Comparison of ENCODE assay signal across 1 cellular context in the genomic region with DNA sequence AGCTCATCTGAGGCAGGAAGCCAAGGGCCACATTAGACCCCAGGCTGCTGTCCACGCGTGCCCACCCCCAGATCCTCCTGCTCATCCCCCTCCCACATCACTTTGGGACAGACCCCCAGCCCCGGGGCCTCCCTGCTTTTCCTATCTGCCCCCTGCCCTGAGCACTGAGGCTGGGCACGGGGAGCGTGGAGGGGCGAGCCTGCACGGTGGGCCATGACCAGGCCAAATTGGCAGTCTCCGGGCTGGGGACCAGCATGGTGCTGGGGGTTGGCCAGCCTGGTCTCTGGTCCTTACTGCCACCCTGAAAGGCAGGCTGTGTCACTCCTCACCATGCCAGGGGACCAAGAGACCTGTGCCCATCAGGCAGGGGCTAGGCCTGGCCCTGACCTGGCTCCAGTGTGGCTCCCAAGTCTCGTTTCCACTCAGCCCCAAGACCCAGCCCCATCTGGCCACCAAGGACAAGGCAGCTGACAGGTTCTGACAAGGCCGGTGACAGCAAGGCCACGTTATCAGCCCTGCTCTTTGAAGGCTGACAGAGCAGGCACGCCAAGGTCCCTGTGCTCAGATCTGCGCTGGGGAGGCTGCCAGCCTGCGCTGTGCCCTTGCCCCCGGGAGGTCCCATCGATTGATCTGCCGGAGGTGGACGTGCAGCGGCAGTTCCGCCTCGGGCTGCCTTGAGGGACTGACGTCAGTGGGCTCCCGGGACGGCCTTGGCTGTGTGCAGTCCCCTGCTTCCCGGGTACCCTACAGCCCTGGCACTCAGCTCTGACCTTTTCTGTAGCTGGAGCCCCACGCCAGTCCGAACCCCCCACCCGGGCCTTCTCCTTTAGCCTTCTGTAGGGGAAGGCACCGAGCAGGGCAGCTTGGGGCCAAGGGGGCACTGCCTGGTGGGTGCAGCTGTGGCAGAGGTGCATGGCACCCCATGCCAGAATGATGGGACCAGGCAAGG.
TF ChIP-seq lines count a peak whose summit lies in the region.

No MANE protein-coding gene starts in this region.

TF ChIP-seq in HepG2, 621 proteins besides CTCF, POLR2A, EP300 and RAD21 (continued from another document and continues in another):
- TF ChIP-seq, protein P1, sequence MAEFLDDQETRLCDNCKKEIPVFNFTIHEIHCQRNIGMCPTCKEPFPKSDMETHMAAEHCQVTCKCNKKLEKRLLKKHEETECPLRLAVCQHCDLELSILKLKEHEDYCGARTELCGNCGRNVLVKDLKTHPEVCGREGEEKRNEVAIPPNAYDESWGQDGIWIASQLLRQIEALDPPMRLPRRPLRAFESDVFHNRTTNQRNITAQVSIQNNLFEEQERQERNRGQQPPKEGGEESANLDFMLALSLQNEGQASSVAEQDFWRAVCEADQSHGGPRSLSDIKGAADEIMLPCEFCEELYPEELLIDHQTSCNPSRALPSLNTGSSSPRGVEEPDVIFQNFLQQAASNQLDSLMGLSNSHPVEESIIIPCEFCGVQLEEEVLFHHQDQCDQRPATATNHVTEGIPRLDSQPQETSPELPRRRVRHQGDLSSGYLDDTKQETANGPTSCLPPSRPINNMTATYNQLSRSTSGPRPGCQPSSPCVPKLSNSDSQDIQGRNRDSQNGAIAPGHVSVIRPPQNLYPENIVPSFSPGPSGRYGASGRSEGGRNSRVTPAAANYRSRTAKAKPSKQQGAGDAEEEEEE (CRISPR knock-in tag; IDR thresholded peaks at IDR 0.05; ENCODE audit: borderline replicate concordance): peak; percentile 95
- peak; percentile 21; the same call in 1 of the 2 replicates for TF ChIP-seq KAT2B (IDR thresholded peaks at IDR 0.05; ENCODE audit: borderline replicate concordance, low read depth, low read length)
- TF ChIP-seq, protein P2, sequence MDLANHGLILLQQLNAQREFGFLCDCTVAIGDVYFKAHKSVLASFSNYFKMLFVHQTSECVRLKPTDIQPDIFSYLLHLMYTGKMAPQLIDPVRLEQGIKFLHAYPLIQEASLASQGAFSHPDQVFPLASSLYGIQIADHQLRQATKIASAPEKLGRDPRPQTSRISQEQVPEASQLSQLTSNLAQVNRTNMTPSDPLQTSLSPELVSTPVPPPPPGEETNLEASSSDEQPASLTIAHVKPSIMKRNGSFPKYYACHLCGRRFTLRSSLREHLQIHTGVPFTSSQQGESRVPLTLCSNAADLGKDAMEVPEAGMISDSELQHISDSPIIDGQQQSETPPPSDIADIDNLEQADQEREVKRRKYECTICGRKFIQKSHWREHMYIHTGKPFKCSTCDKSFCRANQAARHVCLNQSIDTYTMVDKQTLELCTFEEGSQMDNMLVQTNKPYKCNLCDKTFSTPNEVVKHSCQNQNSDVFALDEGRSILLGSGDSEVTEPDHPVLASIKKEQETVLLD (CRISPR knock-in tag; IDR thresholded peaks at IDR 0.05; ENCODE audit: low read depth): peak; percentile 61; the same call in 1 of the 2 replicates
- no peak for TF ChIP-seq ZNF34 (CRISPR knock-in tag; IDR thresholded peaks at IDR 0.05; ENCODE audit: borderline replicate concordance)
- TF ChIP-seq, protein P3, sequence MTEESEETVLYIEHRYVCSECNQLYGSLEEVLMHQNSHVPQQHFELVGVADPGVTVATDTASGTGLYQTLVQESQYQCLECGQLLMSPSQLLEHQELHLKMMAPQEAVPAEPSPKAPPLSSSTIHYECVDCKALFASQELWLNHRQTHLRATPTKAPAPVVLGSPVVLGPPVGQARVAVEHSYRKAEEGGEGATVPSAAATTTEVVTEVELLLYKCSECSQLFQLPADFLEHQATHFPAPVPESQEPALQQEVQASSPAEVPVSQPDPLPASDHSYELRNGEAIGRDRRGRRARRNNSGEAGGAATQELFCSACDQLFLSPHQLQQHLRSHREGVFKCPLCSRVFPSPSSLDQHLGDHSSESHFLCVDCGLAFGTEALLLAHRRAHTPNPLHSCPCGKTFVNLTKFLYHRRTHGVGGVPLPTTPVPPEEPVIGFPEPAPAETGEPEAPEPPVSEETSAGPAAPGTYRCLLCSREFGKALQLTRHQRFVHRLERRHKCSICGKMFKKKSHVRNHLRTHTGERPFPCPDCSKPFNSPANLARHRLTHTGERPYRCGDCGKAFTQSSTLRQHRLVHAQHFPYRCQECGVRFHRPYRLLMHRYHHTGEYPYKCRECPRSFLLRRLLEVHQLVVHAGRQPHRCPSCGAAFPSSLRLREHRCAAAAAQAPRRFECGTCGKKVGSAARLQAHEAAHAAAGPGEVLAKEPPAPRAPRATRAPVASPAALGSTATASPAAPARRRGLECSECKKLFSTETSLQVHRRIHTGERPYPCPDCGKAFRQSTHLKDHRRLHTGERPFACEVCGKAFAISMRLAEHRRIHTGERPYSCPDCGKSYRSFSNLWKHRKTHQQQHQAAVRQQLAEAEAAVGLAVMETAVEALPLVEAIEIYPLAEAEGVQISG (CRISPR knock-in tag; IDR thresholded peaks at IDR 0.05): peak; percentile 78
- peak; percentile 97 for TF ChIP-seq MEF2D (CRISPR knock-in tag; IDR thresholded peaks at IDR 0.05)
- TF ChIP-seq, protein P4, sequence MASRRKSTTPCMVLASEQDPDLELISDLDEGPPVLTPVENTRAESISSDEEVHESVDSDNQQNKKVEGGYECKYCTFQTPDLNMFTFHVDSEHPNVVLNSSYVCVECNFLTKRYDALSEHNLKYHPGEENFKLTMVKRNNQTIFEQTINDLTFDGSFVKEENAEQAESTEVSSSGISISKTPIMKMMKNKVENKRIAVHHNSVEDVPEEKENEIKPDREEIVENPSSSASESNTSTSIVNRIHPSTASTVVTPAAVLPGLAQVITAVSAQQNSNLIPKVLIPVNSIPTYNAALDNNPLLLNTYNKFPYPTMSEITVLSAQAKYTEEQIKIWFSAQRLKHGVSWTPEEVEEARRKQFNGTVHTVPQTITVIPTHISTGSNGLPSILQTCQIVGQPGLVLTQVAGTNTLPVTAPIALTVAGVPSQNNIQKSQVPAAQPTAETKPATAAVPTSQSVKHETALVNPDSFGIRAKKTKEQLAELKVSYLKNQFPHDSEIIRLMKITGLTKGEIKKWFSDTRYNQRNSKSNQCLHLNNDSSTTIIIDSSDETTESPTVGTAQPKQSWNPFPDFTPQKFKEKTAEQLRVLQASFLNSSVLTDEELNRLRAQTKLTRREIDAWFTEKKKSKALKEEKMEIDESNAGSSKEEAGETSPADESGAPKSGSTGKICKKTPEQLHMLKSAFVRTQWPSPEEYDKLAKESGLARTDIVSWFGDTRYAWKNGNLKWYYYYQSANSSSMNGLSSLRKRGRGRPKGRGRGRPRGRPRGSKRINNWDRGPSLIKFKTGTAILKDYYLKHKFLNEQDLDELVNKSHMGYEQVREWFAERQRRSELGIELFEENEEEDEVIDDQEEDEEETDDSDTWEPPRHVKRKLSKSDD (CRISPR knock-in tag; IDR thresholded peaks at IDR 0.05; ENCODE audit: low read depth): peak; percentile 94
- TF ChIP-seq HOXA7 (CRISPR knock-in tag; IDR thresholded peaks at IDR 0.05): no peak
- TF ChIP-seq, protein P5, sequence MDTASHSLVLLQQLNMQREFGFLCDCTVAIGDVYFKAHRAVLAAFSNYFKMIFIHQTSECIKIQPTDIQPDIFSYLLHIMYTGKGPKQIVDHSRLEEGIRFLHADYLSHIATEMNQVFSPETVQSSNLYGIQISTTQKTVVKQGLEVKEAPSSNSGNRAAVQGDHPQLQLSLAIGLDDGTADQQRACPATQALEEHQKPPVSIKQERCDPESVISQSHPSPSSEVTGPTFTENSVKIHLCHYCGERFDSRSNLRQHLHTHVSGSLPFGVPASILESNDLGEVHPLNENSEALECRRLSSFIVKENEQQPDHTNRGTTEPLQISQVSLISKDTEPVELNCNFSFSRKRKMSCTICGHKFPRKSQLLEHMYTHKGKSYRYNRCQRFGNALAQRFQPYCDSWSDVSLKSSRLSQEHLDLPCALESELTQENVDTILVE (CRISPR knock-in tag; IDR thresholded peaks at IDR 0.05): no peak
- TF ChIP-seq, protein P6, sequence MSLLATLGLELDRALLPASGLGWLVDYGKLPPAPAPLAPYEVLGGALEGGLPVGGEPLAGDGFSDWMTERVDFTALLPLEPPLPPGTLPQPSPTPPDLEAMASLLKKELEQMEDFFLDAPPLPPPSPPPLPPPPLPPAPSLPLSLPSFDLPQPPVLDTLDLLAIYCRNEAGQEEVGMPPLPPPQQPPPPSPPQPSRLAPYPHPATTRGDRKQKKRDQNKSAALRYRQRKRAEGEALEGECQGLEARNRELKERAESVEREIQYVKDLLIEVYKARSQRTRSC (CRISPR knock-in tag; IDR thresholded peaks at IDR 0.05; ENCODE audit: low read depth): no peak
- TF ChIP-seq ZFY (CRISPR knock-in tag; IDR thresholded peaks at IDR 0.05): peak; percentile 83
- TF ChIP-seq, protein P7, sequence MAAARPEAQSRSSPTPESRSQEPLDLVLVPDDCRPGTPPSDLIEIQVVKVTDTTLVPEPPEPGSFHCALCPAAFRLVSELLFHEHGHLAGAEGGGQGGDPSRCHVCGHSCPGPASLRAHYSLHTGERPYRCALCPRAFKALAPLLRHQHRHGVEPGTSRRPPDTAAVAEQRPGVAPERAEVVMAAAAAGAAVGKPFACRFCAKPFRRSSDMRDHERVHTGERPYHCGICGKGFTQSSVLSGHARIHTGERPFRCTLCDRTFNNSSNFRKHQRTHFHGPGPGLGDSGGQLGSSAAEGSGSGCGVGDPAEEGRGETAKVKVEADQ (CRISPR knock-in tag; IDR thresholded peaks at IDR 0.05; ENCODE audit: borderline replicate concordance): peak; percentile 67; the same call in 1 of the 2 replicates
- peak; percentile 85 for TF ChIP-seq ZNF331 (CRISPR knock-in tag; IDR thresholded peaks at IDR 0.05)
- no peak for TF ChIP-seq ZNF101 (CRISPR knock-in tag; IDR thresholded peaks at IDR 0.05; ENCODE audit: borderline replicate concordance, low read depth)
- TF ChIP-seq BHLHE40 (IDR thresholded peaks at IDR 0.05; ENCODE audit: low read length): peak; percentile 51
- TF ChIP-seq, protein P8, sequence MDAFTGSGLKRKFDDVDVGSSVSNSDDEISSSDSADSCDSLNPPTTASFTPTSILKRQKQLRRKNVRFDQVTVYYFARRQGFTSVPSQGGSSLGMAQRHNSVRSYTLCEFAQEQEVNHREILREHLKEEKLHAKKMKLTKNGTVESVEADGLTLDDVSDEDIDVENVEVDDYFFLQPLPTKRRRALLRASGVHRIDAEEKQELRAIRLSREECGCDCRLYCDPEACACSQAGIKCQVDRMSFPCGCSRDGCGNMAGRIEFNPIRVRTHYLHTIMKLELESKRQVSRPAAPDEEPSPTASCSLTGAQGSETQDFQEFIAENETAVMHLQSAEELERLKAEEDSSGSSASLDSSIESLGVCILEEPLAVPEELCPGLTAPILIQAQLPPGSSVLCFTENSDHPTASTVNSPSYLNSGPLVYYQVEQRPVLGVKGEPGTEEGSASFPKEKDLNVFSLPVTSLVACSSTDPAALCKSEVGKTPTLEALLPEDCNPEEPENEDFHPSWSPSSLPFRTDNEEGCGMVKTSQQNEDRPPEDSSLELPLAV (CRISPR knock-in tag; conservative IDR thresholded peaks at IDR 0.05; ENCODE audit: low read depth): no peak
- TF ChIP-seq TBX3 (IDR thresholded peaks at IDR 0.05; ENCODE audit: borderline replicate concordance): no peak
- TF ChIP-seq ZNF781 (CRISPR knock-in tag; IDR thresholded peaks at IDR 0.05; ENCODE audit: borderline replicate concordance, not compliant biosample characterization): peak; percentile 69
- no peak for TF ChIP-seq ZNF83 (CRISPR knock-in tag; IDR thresholded peaks at IDR 0.05; ENCODE audit: borderline replicate concordance)
- TF ChIP-seq SCMH1 (CRISPR knock-in tag; IDR thresholded peaks at IDR 0.05; ENCODE audit: borderline replicate concordance): no peak
- no peak for TF ChIP-seq ZNF557 (CRISPR knock-in tag; IDR thresholded peaks at IDR 0.05)
- TF ChIP-seq, protein P9, sequence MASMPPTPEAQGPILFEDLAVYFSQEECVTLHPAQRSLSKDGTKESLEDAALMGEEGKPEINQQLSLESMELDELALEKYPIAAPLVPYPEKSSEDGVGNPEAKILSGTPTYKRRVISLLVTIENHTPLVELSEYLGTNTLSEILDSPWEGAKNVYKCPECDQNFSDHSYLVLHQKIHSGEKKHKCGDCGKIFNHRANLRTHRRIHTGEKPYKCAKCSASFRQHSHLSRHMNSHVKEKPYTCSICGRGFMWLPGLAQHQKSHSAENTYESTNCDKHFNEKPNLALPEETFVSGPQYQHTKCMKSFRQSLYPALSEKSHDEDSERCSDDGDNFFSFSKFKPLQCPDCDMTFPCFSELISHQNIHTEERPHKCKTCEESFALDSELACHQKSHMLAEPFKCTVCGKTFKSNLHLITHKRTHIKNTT (CRISPR knock-in tag; IDR thresholded peaks at IDR 0.05): no peak
- TF ChIP-seq ZNF329 (CRISPR knock-in tag; IDR thresholded peaks at IDR 0.05; ENCODE audit: low read depth): no peak
- TF ChIP-seq, protein P10, sequence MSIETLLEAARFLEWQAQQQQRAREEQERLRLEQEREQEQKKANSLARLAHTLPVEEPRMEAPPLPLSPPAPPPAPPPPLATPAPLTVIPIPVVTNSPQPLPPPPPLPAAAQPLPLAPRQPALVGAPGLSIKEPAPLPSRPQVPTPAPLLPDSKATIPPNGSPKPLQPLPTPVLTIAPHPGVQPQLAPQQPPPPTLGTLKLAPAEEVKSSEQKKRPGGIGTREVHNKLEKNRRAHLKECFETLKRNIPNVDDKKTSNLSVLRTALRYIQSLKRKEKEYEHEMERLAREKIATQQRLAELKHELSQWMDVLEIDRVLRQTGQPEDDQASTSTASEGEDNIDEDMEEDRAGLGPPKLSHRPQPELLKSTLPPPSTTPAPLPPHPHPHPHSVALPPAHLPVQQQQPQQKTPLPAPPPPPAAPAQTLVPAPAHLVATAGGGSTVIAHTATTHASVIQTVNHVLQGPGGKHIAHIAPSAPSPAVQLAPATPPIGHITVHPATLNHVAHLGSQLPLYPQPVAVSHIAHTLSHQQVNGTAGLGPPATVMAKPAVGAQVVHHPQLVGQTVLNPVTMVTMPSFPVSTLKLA (IDR thresholded peaks at IDR 0.05): 0 out of 2 replicates have a peak, but pooled peaks have one; percentile 39
- TF ChIP-seq, protein P11, sequence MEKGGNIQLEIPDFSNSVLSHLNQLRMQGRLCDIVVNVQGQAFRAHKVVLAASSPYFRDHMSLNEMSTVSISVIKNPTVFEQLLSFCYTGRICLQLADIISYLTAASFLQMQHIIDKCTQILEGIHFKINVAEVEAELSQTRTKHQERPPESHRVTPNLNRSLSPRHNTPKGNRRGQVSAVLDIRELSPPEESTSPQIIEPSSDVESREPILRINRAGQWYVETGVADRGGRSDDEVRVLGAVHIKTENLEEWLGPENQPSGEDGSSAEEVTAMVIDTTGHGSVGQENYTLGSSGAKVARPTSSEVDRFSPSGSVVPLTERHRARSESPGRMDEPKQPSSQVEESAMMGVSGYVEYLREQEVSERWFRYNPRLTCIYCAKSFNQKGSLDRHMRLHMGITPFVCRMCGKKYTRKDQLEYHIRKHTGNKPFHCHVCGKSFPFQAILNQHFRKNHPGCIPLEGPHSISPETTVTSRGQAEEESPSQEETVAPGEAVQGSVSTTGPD (CRISPR knock-in tag; IDR thresholded peaks at IDR 0.05): no peak
- TF ChIP-seq, protein P12, sequence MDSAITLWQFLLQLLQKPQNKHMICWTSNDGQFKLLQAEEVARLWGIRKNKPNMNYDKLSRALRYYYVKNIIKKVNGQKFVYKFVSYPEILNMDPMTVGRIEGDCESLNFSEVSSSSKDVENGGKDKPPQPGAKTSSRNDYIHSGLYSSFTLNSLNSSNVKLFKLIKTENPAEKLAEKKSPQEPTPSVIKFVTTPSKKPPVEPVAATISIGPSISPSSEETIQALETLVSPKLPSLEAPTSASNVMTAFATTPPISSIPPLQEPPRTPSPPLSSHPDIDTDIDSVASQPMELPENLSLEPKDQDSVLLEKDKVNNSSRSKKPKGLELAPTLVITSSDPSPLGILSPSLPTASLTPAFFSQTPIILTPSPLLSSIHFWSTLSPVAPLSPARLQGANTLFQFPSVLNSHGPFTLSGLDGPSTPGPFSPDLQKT (CRISPR knock-in tag; IDR thresholded peaks at IDR 0.05; ENCODE audit: borderline replicate concordance): no peak
- 0 out of 2 replicates have a peak, but pooled peaks have one; percentile 50 for TF ChIP-seq JUNB (CRISPR knock-in tag; IDR thresholded peaks at IDR 0.05; ENCODE audit: borderline replicate concordance)
- TF ChIP-seq FOXK1 (CRISPR knock-in tag; IDR thresholded peaks at IDR 0.05; ENCODE audit: borderline replicate concordance, low read depth): no peak
- TF ChIP-seq ZNF383 (CRISPR knock-in tag; IDR thresholded peaks at IDR 0.05; ENCODE audit: borderline replicate concordance): no peak
- peak; percentile 75 for TF ChIP-seq MIER2 (CRISPR knock-in tag; IDR thresholded peaks at IDR 0.05)
- no peak for TF ChIP-seq ZNF10 (CRISPR knock-in tag; IDR thresholded peaks at IDR 0.05; ENCODE audit: borderline replicate concordance, low read depth)
- 0 out of 2 replicates have a peak, but pooled peaks have one; percentile 31 for TF ChIP-seq STAT5B (CRISPR knock-in tag; IDR thresholded peaks at IDR 0.05)
